In genomic region chr1:119978018-119978505, GRCh38 we compare ENCODE assay signal across 20 cellular contexts.
DNase-seq lines count a peak whose midpoint lies in the region; ATAC-seq, FAIRE-seq and TF ChIP-seq lines count a peak whose summit lies in the region.
"Had no signal": no experiment of that assay in that cellular context is flagged by ENCODE, and none has a peak within 500 bp of the region (broad histone marks: within the 10 kb centered on the region; RNA-seq: fewer than 3 reads in every experiment).

No MANE protein-coding gene starts in this region.

- H3K27ac Mint-ChIP-seq in brain: peak overlapping the region in 3 of 5 experiments; percentile 3 to 18 (median 7)
- peak overlapping the region; percentile 2 for H3K27ac Mint-ChIP-seq in memory B cell
- no peak overlapping the region for H3K27ac Mint-ChIP-seq in activated naive CD8-positive, alpha-beta T cell treated with anti-CD3 and anti-CD28 coated beads for 36 hours
- H3K27ac Mint-ChIP-seq: activated naive CD8-positive, alpha-beta T cell treated with anti-CD3 and anti-CD28 coated beads, Interleukin-2, amount 10 ng/mL, durations not matched to agents 7 days and 5 days had no signal

- H3K27me3 Mint-ChIP-seq in brain (no peaks in the 10 kb centered on the region), memory B cell (no peaks in the 10 kb centered on the region)
- H3K27me3 Mint-ChIP-seq in activated naive CD8-positive, alpha-beta T cell treated with anti-CD3 and anti-CD28 coated beads for 36 hours: no peaks in the 10 kb centered on the region
- H3K27me3 Mint-ChIP-seq: activated naive CD8-positive, alpha-beta T cell treated with anti-CD3 and anti-CD28 coated beads, Interleukin-2, amount 10 ng/mL, durations not matched to agents 7 days and 5 days; naive thymus-derived CD4-positive, alpha-beta T cell; progenitor cell of endocrine pancreas; type B pancreatic cell had no signal

- H3K4me3 Mint-ChIP-seq in brain (peak overlapping the region in 1 of 5 experiments; percentile 4), memory B cell (no peak overlapping the region)
- H3K4me3 Mint-ChIP-seq in activated naive CD8-positive, alpha-beta T cell treated with anti-CD3 and anti-CD28 coated beads for 36 hours: no peak overlapping the region
- H3K4me3 Mint-ChIP-seq: activated naive CD8-positive, alpha-beta T cell treated with anti-CD3 and anti-CD28 coated beads, Interleukin-2, amount 10 ng/mL, durations not matched to agents 7 days and 5 days; naive thymus-derived CD4-positive, alpha-beta T cell; type B pancreatic cell had no signal

- TF ChIP-seq CTCF in brain (conservative IDR thresholded peaks at IDR 0.05): no peak

- peaks cover 43% of the 10 kb centered on the region for H3K4me1 Mint-ChIP-seq in brain
- H3K4me1 Mint-ChIP-seq in memory B cell: peaks cover 14% of the 10 kb centered on the region
- peaks cover 7% of the 10 kb centered on the region for H3K4me1 Mint-ChIP-seq in activated naive CD8-positive, alpha-beta T cell treated with anti-CD3 and anti-CD28 coated beads for 36 hours

- H3K36me3 Mint-ChIP-seq in brain: peaks cover 13% of the 10 kb centered on the region
- H3K36me3 Mint-ChIP-seq in memory B cell: peaks cover 31% of the 10 kb centered on the region
- peaks cover 13% of the 10 kb centered on the region for H3K36me3 Mint-ChIP-seq in activated naive CD8-positive, alpha-beta T cell treated with anti-CD3 and anti-CD28 coated beads for 36 hours

- ATAC-seq in memory B cell (ENCODE audit: low read depth): no peak
- ATAC-seq in HG03460 (IDR thresholded peaks at IDR 0.05; ENCODE audit: unreplicated experiment): no peak
- ATAC-seq in HG03457 (IDR thresholded peaks at IDR 0.05; ENCODE audit: unreplicated experiment): no peak
- ATAC-seq: activated CD4-positive, CD25-positive, alpha-beta regulatory T cell treated with anti-CD3 and anti-CD28 coated beads, Interleukin-2, amount 50 U/mL, for 24 hours; naive thymus-derived CD4-positive, alpha-beta T cell; SK-N-SH treated with all-trans-retinoic acid at 6 μM for 48 hours had no signal

- DNase-seq in DMS79 (lab: John Stamatoyannopoulos, UW): peak; percentile 86
- DNase-seq in NCI-H187 treated with DMSO at 0.1 percent for 48 hours (lab: John Stamatoyannopoulos, UW): peak; percentile 85
- DNase-seq in memory B cell (ENCODE audit: low spot score in 2 of 2): no peak
- no peak for DNase-seq in activated naive CD8-positive, alpha-beta T cell treated with anti-CD3 and anti-CD28 coated beads for 36 hours
- DNase-seq in GM19239 (ENCODE audit: insufficient read length, low spot score): no peak
- DNase-seq: activated naive CD8-positive, alpha-beta T cell treated with anti-CD3 and anti-CD28 coated beads, Interleukin-2, amount 10 ng/mL, durations not matched to agents 7 days and 5 days; central memory CD4-positive, alpha-beta T cell; KG1; naive thymus-derived CD4-positive, alpha-beta T cell; NCI-H1092; NCI-H2171; stomach; T-helper 9 cell had no signal

- FAIRE-seq in GM19239 (lab: Jason Lieb, UNC): no peak

- H3K9me3 Mint-ChIP-seq in brain: no peaks in the 10 kb centered on the region
- H3K9me3 Mint-ChIP-seq in memory B cell: no peaks in the 10 kb centered on the region
- H3K9me3 Mint-ChIP-seq in activated naive CD8-positive, alpha-beta T cell treated with anti-CD3 and anti-CD28 coated beads for 36 hours: no peaks in the 10 kb centered on the region
- H3K9me3 Mint-ChIP-seq: activated naive CD8-positive, alpha-beta T cell treated with anti-CD3 and anti-CD28 coated beads, Interleukin-2, amount 10 ng/mL, durations not matched to agents 7 days and 5 days; naive thymus-derived CD4-positive, alpha-beta T cell; type B pancreatic cell had no signal

Comparison
In these comparisons a context has a peak if more than half of its experiments do, and no peak if none do; other contexts are left out.
1. DNase-seq: peak in DMS79 (single experiment) and NCI-H187 treated with DMSO at 0.1 percent for 48 hours (single experiment); none in memory B cell (0 of 2), activated naive CD8-positive, alpha-beta T cell treated with anti-CD3 and anti-CD28 coated beads for 36 hours (single experiment) and GM19239 (single experiment).